Comparison of ENCODE assay signal across 21 cellular contexts in genomic region chr15:56353740-56354139, GRCh38.
"Had no signal": no experiment of that assay in that cellular context is flagged by ENCODE, and none has a peak within 500 bp of the region (broad histone marks: within the 10 kb centered on the region; RNA-seq: fewer than 3 reads in every experiment).

No MANE protein-coding gene starts in this region.

- H3K27me3 ChIP-seq: breast epithelium, gastroesophageal sphincter, sigmoid colon, testis, uterus had no signal

- H3K27ac ChIP-seq: breast epithelium, gastroesophageal sphincter, sigmoid colon, testis, uterus had no signal

- H3K4me1 ChIP-seq: gastroesophageal sphincter, sigmoid colon, testis, uterus had no signal

- H3K4me3 ChIP-seq: breast epithelium, gastroesophageal sphincter, mucosa of descending colon, sigmoid colon, testis, uterus had no signal

- ATAC-seq: gastroesophageal sphincter; left colon; mucosa of descending colon; stimulated activated naive B cell treated with anti-CD40 and anti-IgM and Interleukin-4, amounts not matched to agents 10 μg/mL and 1 μg/mL and 100 μg/mL, for 72 hours; WTC11 had no signal

- H3K9me3 ChIP-seq: breast epithelium, gastroesophageal sphincter, mucosa of descending colon, sigmoid colon, testis, uterus had no signal

- DNase-seq: activated naive CD4-positive, alpha-beta T cell treated with Interleukin-2 at 50 U/mL for 16 hours; activated naive CD8-positive, alpha-beta T cell treated with anti-CD3 and anti-CD28 coated beads for 36 hours; activated T-cell treated with anti-CD3 and anti-CD28 coated beads, Interleukin-2, amount 50 U/mL, for 24 hours; amniotic stem cell; effector memory CD4-positive, alpha-beta T cell; head of caudate nucleus; islet precursor cell; left colon; mucosa of descending colon; naive B cell; nucleus accumbens; sigmoid colon; stimulated activated CD4-positive, alpha-beta T cell treated with anti-CD3 and anti-CD28 coated beads, Interleukin-2, amount 100 ng/mL, for 48 hours; stimulated activated CD8-positive, alpha-beta memory T cell treated with anti-CD3 and anti-CD28 coated beads, Interleukin-4, amount 100 ng/mL, for 48 hours; stimulated activated naive B cell treated with anti-CD40 and anti-IgM and Interleukin-4, amounts not matched to agents 10 μg/mL and 1 μg/mL and 100 μg/mL, for 72 hours; testis; trophoblast cell; uterus had no signal

- H3K36me3 ChIP-seq: breast epithelium, gastroesophageal sphincter, sigmoid colon, uterus had no signal
